1 cellular context compared by ENCODE assay signal in the genomic region with DNA sequence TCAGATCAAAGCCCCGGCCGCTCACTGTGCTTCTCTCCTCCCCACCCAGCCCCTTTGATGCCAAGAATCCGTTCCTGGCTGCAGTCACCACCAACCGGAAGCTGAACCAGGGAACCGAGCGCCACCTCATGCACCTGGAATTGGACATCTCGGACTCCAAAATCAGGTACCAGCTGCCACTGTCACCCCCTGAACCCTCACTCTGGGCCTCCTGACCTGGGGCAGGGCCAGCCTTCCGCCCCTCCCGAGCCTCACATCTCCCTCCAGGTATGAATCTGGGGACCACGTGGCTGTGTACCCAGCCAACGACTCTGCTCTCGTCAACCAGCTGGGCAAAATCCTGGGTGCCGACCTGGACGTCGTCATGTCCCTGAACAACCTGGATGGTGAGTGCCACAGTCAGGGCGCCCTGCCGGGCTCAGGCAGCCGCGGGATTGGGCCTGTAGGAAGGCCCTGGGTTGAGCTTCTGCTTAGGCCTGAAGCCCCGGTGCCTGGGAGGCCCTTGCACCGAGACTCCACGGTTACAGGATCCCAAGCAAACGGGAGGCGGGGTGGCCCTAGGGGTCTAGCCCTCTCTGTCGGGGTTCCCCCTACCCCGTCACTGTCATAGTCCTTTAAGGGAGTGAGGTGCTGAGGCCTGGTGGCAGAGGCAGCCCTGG.
A peak's percentile ranks its signal among the peaks of the same experiment; 100 is the strongest.
TF ChIP-seq lines count a peak whose summit lies in the region.

No MANE protein-coding gene starts in this region.

TF ChIP-seq in HepG2, 621 proteins besides CTCF, POLR2A, EP300 and RAD21 (continued from another document):
- TF ChIP-seq MYC (CRISPR knock-in tag; IDR thresholded peaks at IDR 0.05; ENCODE audit: borderline replicate concordance): 0 out of 2 replicates have a peak, but pooled peaks have one; percentile 30
- no peak for TF ChIP-seq NR3C1 (CRISPR knock-in tag; IDR thresholded peaks at IDR 0.05)
- TF ChIP-seq NFIB (CRISPR knock-in tag; IDR thresholded peaks at IDR 0.05; ENCODE audit: borderline replicate concordance): no peak
